17 cellular contexts compared by ENCODE assay signal in genomic region chr6:168226095-168226781, GRCh38.
DNase-seq lines count a peak whose midpoint lies in the region; ATAC-seq and TF ChIP-seq lines count a peak whose summit lies in the region.
"Had no signal": no experiment of that assay in that cellular context is flagged by ENCODE, and none has a peak within 500 bp of the region (broad histone marks: within the 10 kb centered on the region; RNA-seq: fewer than 3 reads in every experiment).

No MANE protein-coding gene starts in this region.

- DNase-seq in GM23338 (ENCODE audit: low spot score) (no peak), fibroblast of the aortic adventitia (ENCODE audit: low read depth) (peak; percentile 30), left lobe of liver (ENCODE audit: low spot score) (peak; percentile 58), AG20443 (ENCODE audit: low spot score) (no peak), G401 (ENCODE audit: low spot score) (no peak), OCI-M1 (lab: John Stamatoyannopoulos, UW) (no peak), NCI-H526 treated with DMSO at 0.1 percent for 48 hours (lab: John Stamatoyannopoulos, UW) (no peak)
- DNase-seq: ACHN; activated naive CD4-positive, alpha-beta T cell treated with anti-CD3 and anti-CD28 coated beads, Interleukin-2, amount 50 U/mL, for 16 hours; effector CD4-positive, alpha-beta T cell; naive thymus-derived CD4-positive, alpha-beta T cell; NCI-H146; NCI-H2171 had no signal

- H3K36me3 ChIP-seq in GM23338 (ENCODE audit: insufficient read depth) (no peaks in the 10 kb centered on the region), rectal smooth muscle tissue (ENCODE audit: control insufficient read depth, insufficient read depth, low read length) (no peaks in the 10 kb centered on the region)

- H3K27ac ChIP-seq in GM23338 (ENCODE audit: low read depth) (no peak overlapping the region), rectal smooth muscle tissue (ENCODE audit: low read depth, low read length) (peak overlapping the region; percentile 55)

- no peak overlapping the region for H3K4me2 ChIP-seq in GM23338

- peaks cover 5% of the 10 kb centered on the region; the same call in 1 of the 2 replicates for H3K4me1 ChIP-seq in GM23338 (ENCODE audit: insufficient read depth)
- peaks cover 13% of the 10 kb centered on the region for H3K4me1 ChIP-seq in rectal smooth muscle tissue (ENCODE audit: control insufficient read depth, insufficient read depth, low read length)

- H4K20me1 ChIP-seq in GM23338 (replicated peaks; ENCODE audit: insufficient read depth): no peaks in the 10 kb centered on the region

- H3K27me3 ChIP-seq in GM23338 (ENCODE audit: insufficient read depth) (no peaks in the 10 kb centered on the region), rectal smooth muscle tissue (ENCODE audit: control insufficient read depth, insufficient read depth, low read length) (no peaks in the 10 kb centered on the region)

- no peaks in the 10 kb centered on the region for H3K79me2 ChIP-seq in GM23338 (replicated peaks; ENCODE audit: insufficient read depth)

- H3F3A ChIP-seq in GM23338 (replicated peaks; ENCODE audit: low read depth): no peaks in the 10 kb centered on the region

- peaks cover 6% of the 10 kb centered on the region for H3K27me3 Mint-ChIP-seq in GM23338 (ENCODE audit: insufficient read depth, low read depth, poor library complexity)

- no peak overlapping the region for H3K9ac ChIP-seq in rectal smooth muscle tissue (ENCODE audit: low read length)

- no peaks in the 10 kb centered on the region for H3K9me3 Mint-ChIP-seq in GM23338
- H3K9me3 Mint-ChIP-seq: naive thymus-derived CD4-positive, alpha-beta T cell had no signal

- no peak overlapping the region for H3K27ac Mint-ChIP-seq in GM23338
- H3K27ac Mint-ChIP-seq: CD14-positive monocyte; naive thymus-derived CD4-positive, alpha-beta T cell had no signal

- H3K4me3 ChIP-seq in GM23338: no peak overlapping the region
- H3K4me3 ChIP-seq in fibroblast of the aortic adventitia (ENCODE audit: low read depth, low read length): no peak overlapping the region
- no peak overlapping the region for H3K4me3 ChIP-seq in rectal smooth muscle tissue (ENCODE audit: low read length)
- H3K4me3 ChIP-seq: K562, lung had no signal

- H3K9me2 ChIP-seq in GM23338 (ENCODE audit: insufficient read depth): no peaks in the 10 kb centered on the region

- H3K36me3 Mint-ChIP-seq in GM23338 (ENCODE audit: low read depth): no peaks in the 10 kb centered on the region
- H3K36me3 Mint-ChIP-seq: CD14-positive monocyte; naive thymus-derived CD4-positive, alpha-beta T cell had no signal

- H3K4me1 Mint-ChIP-seq in GM23338: peaks cover 30% of the 10 kb centered on the region
- H3K4me1 Mint-ChIP-seq: CD14-positive monocyte had no signal

- TF ChIP-seq CTCF in GM23338 (conservative IDR thresholded peaks at IDR 0.05; ENCODE audit: low read depth in 2 of 2) (peak in 1 of 2 experiments; percentile 33; a peak in 1 of 4 replicates), fibroblast of the aortic adventitia (IDR thresholded peaks at IDR 0.05; ENCODE audit: insufficient read depth, low read length) (no peak)

- H2AFZ ChIP-seq in GM23338: peak overlapping the region; percentile 2; the same call in 1 of the 2 replicates

- no peak overlapping the region; the same call in 2 of the 3 replicates for H3K4me3 Mint-ChIP-seq in GM23338
- H3K4me3 Mint-ChIP-seq: CD14-positive monocyte; naive thymus-derived CD4-positive, alpha-beta T cell had no signal

- ATAC-seq in GM23338 (peak; percentile 38; the same call in 2 of the 3 replicates), left lobe of liver (peak; percentile 65)
- ATAC-seq: K562; naive thymus-derived CD4-positive, alpha-beta T cell had no signal

- in situ Hi-C loops in G401 (cut with HindIII; ENCODE audit: low sequenced_read_pairs): no loop called here

TF ChIP-seq in GM23338, 12 proteins besides CTCF, POLR2A, EP300 and RAD21 (continues in another document):
- TF ChIP-seq POLR2AphosphoS5 (IDR thresholded peaks at IDR 0.05; ENCODE audit: low read depth) (no peak), REST (IDR thresholded peaks at IDR 0.05; ENCODE audit: unreplicated experiment) (no peak), ZNF462 (CRISPR knock-in tag; IDR thresholded peaks at IDR 0.05) (no peak), EZH2 (IDR thresholded peaks at IDR 0.05; ENCODE audit: low read depth, unreplicated experiment) (no peak), CREB1 (CRISPR knock-in tag; IDR thresholded peaks at IDR 0.05; ENCODE audit: low read depth) (no peak), JUNB (IDR thresholded peaks at IDR 0.05; ENCODE audit: unreplicated experiment) (no peak)

Comparison
In these comparisons a context has a peak if more than half of its experiments do, and no peak if none do; other contexts are left out.
1. DNase-seq: peak in fibroblast of the aortic adventitia (single experiment) and left lobe of liver (single experiment); none in GM23338 (single experiment), AG20443 (single experiment), G401 (single experiment), OCI-M1 (single experiment) and NCI-H526 treated with DMSO at 0.1 percent for 48 hours (single experiment).